In the genomic region with DNA sequence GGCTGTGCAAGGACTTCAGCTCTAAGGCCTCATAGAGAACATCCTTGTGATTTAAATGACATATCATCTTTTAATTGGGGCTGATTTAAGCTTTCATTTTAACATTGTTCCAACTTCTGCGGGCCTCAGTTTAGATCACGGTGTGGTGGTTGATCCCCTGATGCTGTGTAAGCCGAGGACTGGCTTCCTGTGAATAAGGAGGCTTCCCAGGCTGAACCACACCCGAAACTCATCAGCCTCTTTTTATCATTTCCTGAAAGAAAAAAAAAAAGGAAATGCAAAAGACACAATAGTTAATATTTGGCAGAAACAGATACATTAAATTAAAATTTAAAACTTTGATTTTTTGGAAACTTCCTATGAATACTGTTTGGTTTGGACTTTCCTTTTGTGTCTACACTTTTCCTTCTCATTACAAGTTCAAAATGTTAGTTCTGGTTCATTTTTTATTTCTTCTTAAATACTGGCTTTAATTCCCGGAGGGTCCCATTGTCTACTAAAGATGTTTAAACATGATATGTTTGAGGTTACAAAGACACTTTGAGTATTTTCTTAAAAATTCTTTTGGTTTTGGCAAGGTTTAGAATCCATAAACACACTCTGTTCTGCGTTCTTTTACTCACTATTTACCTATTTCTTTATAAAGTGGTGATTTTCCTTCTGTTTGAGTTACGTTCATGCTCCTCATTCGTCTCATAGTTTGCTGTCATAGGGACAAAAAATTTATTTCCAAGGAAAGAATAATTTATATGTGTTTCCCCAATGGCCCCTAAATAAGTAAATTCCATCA, we compare ENCODE assay signal across 20 cellular contexts.
"Had no signal": no experiment of that assay in that cellular context is flagged by ENCODE, and none has a peak within 500 bp of the region (broad histone marks: within the 10 kb centered on the region; RNA-seq: fewer than 3 reads in every experiment).

No MANE protein-coding gene starts in this region.

- H3K4me1 ChIP-seq: ascending aorta, heart left ventricle, left lung, sigmoid colon, stomach had no signal

- H3K36me3 ChIP-seq: ascending aorta, heart left ventricle, left lung, sigmoid colon, stomach, thoracic aorta had no signal

- DNase-seq: activated CD4-positive, alpha-beta memory T cell treated with anti-CD3 and anti-CD28 coated beads for 36 hours; activated CD4-positive, CD25-positive, alpha-beta regulatory T cell treated with anti-CD3 and anti-CD28 coated beads, Interleukin-2, amount 50 U/mL, for 72 hours; activated naive CD8-positive, alpha-beta T cell treated with anti-CD3 and anti-CD28 coated beads, Interleukin-2, amount 10 ng/mL, durations not matched to agents 7 days and 5 days; activated T-cell treated with anti-CD3 and anti-CD28 coated beads, Interleukin-2, amount 50 U/mL, for 48 hours; caudate nucleus; heart left ventricle; islet precursor cell; left lung; mucosa of descending colon; naive thymus-derived CD8-positive, alpha-beta T cell; nucleus accumbens; sigmoid colon; stimulated activated CD4-positive, alpha-beta T cell treated with anti-CD3 and anti-CD28 coated beads, Interleukin-15, amount 100 ng/mL, for 24 hours; stimulated activated CD4-positive, alpha-beta T cell treated with anti-CD3 and anti-CD28 coated beads, Interleukin-4, amount 100 ng/mL, for 4 hours; stomach; T-helper 9 cell had no signal

- H3K4me3 ChIP-seq: ascending aorta, heart left ventricle, left lung, mucosa of descending colon, sigmoid colon, stomach, thoracic aorta had no signal

- H3K36me3 Mint-ChIP-seq: activated CD4-positive, alpha-beta memory T cell treated with anti-CD3 and anti-CD28 coated beads for 36 hours; activated naive CD8-positive, alpha-beta T cell treated with anti-CD3 and anti-CD28 coated beads, Interleukin-2, amount 10 ng/mL, durations not matched to agents 7 days and 5 days had no signal

- FAIRE-seq: frontal cortex had no signal

- H3K4me1 Mint-ChIP-seq: activated naive CD8-positive, alpha-beta T cell treated with anti-CD3 and anti-CD28 coated beads, Interleukin-2, amount 10 ng/mL, durations not matched to agents 7 days and 5 days; naive thymus-derived CD8-positive, alpha-beta T cell had no signal

- H3K27ac Mint-ChIP-seq: activated CD4-positive, alpha-beta memory T cell treated with anti-CD3 and anti-CD28 coated beads for 36 hours; activated naive CD8-positive, alpha-beta T cell treated with anti-CD3 and anti-CD28 coated beads, Interleukin-2, amount 10 ng/mL, durations not matched to agents 7 days and 5 days; dendritic cell treated with granulocyte-macrophage colony-stimulating factor and Interleukin-4, amounts not matched to agents 40 ng/mL and 50 ng/mL, for 4 days; naive thymus-derived CD8-positive, alpha-beta T cell had no signal

- H3K27ac ChIP-seq: ascending aorta, heart left ventricle, left lung, sigmoid colon, stomach, thoracic aorta had no signal

- H3K27me3 ChIP-seq: ascending aorta, sigmoid colon had no signal

- H3K4me3 Mint-ChIP-seq: activated CD4-positive, alpha-beta memory T cell treated with anti-CD3 and anti-CD28 coated beads for 36 hours; activated naive CD8-positive, alpha-beta T cell treated with anti-CD3 and anti-CD28 coated beads, Interleukin-2, amount 10 ng/mL, durations not matched to agents 7 days and 5 days; dendritic cell treated with granulocyte-macrophage colony-stimulating factor and Interleukin-4, amounts not matched to agents 40 ng/mL and 50 ng/mL, for 4 days; naive thymus-derived CD8-positive, alpha-beta T cell had no signal
